Comparison of ENCODE assay signal across 8 cellular contexts in genomic region chr15:50051811-50052419, GRCh38.
DNase-seq lines count a peak whose midpoint lies in the region; ATAC-seq, FAIRE-seq and TF ChIP-seq lines count a peak whose summit lies in the region.

No MANE protein-coding gene starts in this region.

- no peak for TF ChIP-seq POLR2A in GM12892 (IDR thresholded peaks at IDR 0.05; ENCODE audit: low read depth, low read length)

- peak; percentile 4 for TF ChIP-seq CTCF in GM13976 (IDR thresholded peaks at IDR 0.05; ENCODE audit: borderline replicate concordance, control extremely low read depth, extremely low read depth, insufficient read depth, missing control alignments)
- peak; percentile 73 to 74 for TF ChIP-seq CTCF in brain (conservative IDR thresholded peaks at IDR 0.05)

- ATAC-seq in stimulated activated naive CD8-positive, alpha-beta T cell treated with anti-CD3 and anti-CD28 coated beads, Interleukin-15, Interleukin-2, amounts not matched to agents 100 U/mL and 50 U/mL, for 24 hours: peak; percentile 51
- ATAC-seq in HG02588 (IDR thresholded peaks at IDR 0.05; ENCODE audit: unreplicated experiment): no peak

- peaks cover 9% of the 10 kb centered on the region for H3K4me1 Mint-ChIP-seq in brain

- in situ Hi-C loops in GM13976 (cut with MboI; ENCODE audit: low sequenced_read_pairs, unreplicated experiment): no loop called here

- H3K4me3 Mint-ChIP-seq in brain: no peak overlapping the region

- FAIRE-seq in islet of Langerhans (lab: Jason Lieb, UNC) (peak; percentile 24), GM12892 (lab: Jason Lieb, UNC) (no peak)

- no peaks in the 10 kb centered on the region for H3K36me3 Mint-ChIP-seq in brain

- H3K9me3 Mint-ChIP-seq in brain: no peaks in the 10 kb centered on the region

- no peaks in the 10 kb centered on the region for H3K27me3 Mint-ChIP-seq in brain

- H3K27ac Mint-ChIP-seq in brain: peak overlapping the region in 1 of 5 experiments; percentile 51

- peak; percentile 77 to 78 for DNase-seq in AML-193 (lab: John Stamatoyannopoulos, UW)
- peak; percentile 17 for DNase-seq in GM13976 (ENCODE audit: low spot score)
- DNase-seq in NCI-H774 (lab: John Stamatoyannopoulos, UW): peak; percentile 24
- DNase-seq in stimulated activated naive CD8-positive, alpha-beta T cell treated with anti-CD3 and anti-CD28 coated beads, Interleukin-15, Interleukin-2, amounts not matched to agents 100 U/mL and 50 U/mL, for 24 hours: peak; percentile 10
- no peak for DNase-seq in GM12892 (ENCODE audit: insufficient read length)
